Comparison of ENCODE assay signal across 21 cellular contexts in the genomic region with DNA sequence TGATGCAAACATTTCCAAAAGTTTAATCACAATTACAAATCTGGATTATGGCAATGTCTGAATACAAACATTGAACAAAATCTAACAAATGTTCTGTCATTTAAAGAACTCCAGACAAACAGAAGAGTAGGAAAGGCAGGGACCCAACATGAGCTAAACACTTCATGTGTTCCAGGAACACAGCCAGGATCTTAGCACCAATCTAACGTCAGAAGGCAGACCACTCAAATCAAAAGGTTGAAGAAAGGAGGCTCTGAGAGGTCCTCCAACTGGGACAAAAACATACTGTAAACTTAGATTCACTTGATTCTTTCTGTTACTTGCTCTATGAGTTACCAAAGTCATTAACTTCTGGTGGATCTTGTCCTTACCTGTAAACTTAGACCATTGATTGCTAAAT.
A peak's percentile ranks its signal among the peaks of the same experiment; 100 is the strongest.
DNase-seq lines count a peak whose midpoint lies in the region; ATAC-seq, FAIRE-seq and TF ChIP-seq lines count a peak whose summit lies in the region.
"Had no signal": no experiment of that assay in that cellular context is flagged by ENCODE, and none has a peak within 500 bp of the region (broad histone marks: within the 10 kb centered on the region; RNA-seq: fewer than 3 reads in every experiment).

No MANE protein-coding gene starts in this region.

- H3K27me3 ChIP-seq in heart left ventricle (no peaks in the 10 kb centered on the region), adipocyte (replicated peaks; ENCODE audit: control insufficient read depth, insufficient read depth, low read length) (no peaks in the 10 kb centered on the region), keratinocyte (ENCODE audit: control insufficient read depth, extremely low read depth, insufficient read depth, low read length) (no peaks in the 10 kb centered on the region), upper lobe of right lung (no peaks in the 10 kb centered on the region)
- H3K27me3 ChIP-seq: BE2C, neutrophil had no signal

- no peak for TF ChIP-seq POLR2A in heart left ventricle (IDR thresholded peaks at IDR 0.05)

- H3K4me2 ChIP-seq in keratinocyte (ENCODE audit: control insufficient read depth, extremely low read depth, insufficient read depth, low read depth, low read length), result no peak overlapping the region

- no peaks in the 10 kb centered on the region for H3K79me2 ChIP-seq in keratinocyte (ENCODE audit: control insufficient read depth, insufficient read depth, low read length)

- no peak overlapping the region for H3K9ac ChIP-seq in adipocyte (ENCODE audit: low read length)
- no peak overlapping the region for H3K9ac ChIP-seq in keratinocyte (ENCODE audit: control insufficient read depth, extremely low read depth, insufficient read depth, low read length)

- H4K20me1 ChIP-seq in keratinocyte (ENCODE audit: control insufficient read depth, extremely low read depth, insufficient read depth, low read length), result no peaks in the 10 kb centered on the region

- no peak for DNase-seq in Right ventricle myocardium superior
- DNase-seq in heart left ventricle, result no peak
- DNase-seq in adipocyte (ENCODE audit: low read depth), result peak; percentile 48
- DNase-seq in keratinocyte (ENCODE audit: low read depth, low spot score), result no peak
- DNase-seq in upper lobe of right lung, result no peak
- DNase-seq: activated CD8-positive, alpha-beta T cell treated with anti-CD3 and anti-CD28 coated beads for 36 hours; BE2C; DND-41; effector CD8-positive, alpha-beta T cell; islet precursor cell; NCI-H1105 treated with DMSO at 0.1 percent for 48 hours; NCI-H2171 treated with DMSO at 0.1 percent for 48 hours; NCI-H524; NK-92 treated with Interleukin-12 subunit alpha and Interleukin-12 subunit beta, amount 100 ng/mL, for 24 hours; psoas muscle; stimulated activated CD8-positive, alpha-beta memory T cell treated with anti-CD3 and anti-CD28 coated beads, Interleukin-4, amount 100 ng/mL, for 48 hours had no signal

- 15 to 30% (median 18%) methylated on average over 1 of the region's 1 CpG for WGBS in heart left ventricle, 4 donors

- no peak for FAIRE-seq in keratinocyte (lab: Jason Lieb, UNC)

- H3K9me1 ChIP-seq in keratinocyte (ENCODE audit: control insufficient read depth, extremely low read depth, insufficient read depth, low read length), result no peaks in the 10 kb centered on the region

- dilution Hi-C loops in keratinocyte (cut with MboI; ENCODE audit: extremely low pct_ligation_motif_present, low sequenced_read_pairs), result no loop called here

- H2AFZ ChIP-seq in keratinocyte (ENCODE audit: control insufficient read depth, low read length), result peak overlapping the region; percentile 43

- TF ChIP-seq CTCF in heart left ventricle (IDR thresholded peaks at IDR 0.05) (no peak), keratinocyte (optimal IDR thresholded peaks at IDR 0.05 in 1 of 3, IDR thresholded peaks at IDR 0.05 in 1 of 3, conservative IDR thresholded peaks at IDR 0.05 in 1 of 3; ENCODE audit: extremely low read depth in 1 of 3, insufficient read depth in 2 of 3, low read length in 3 of 3) (no peak), upper lobe of right lung (IDR thresholded peaks at IDR 0.05) (no peak)

- H3K4me3 ChIP-seq in heart left ventricle (no peak overlapping the region), adipocyte (ENCODE audit: low read length) (no peak overlapping the region), keratinocyte (ENCODE audit: control insufficient read depth in 2 of 3, extremely low read depth in 1 of 3, insufficient read depth in 2 of 3, low read depth in 1 of 3, low read length in 3 of 3) (no peak overlapping the region), upper lobe of right lung (no peak overlapping the region)
- H3K4me3 ChIP-seq: psoas muscle had no signal

- peaks cover 0 to 4% (median 0%) of the 10 kb centered on the region in 12 donors for H3K9me3 ChIP-seq in heart left ventricle
- H3K9me3 ChIP-seq in adipocyte (ENCODE audit: control insufficient read depth, low read length), result no peaks in the 10 kb centered on the region
- no peaks in the 10 kb centered on the region for H3K9me3 ChIP-seq in keratinocyte (ENCODE audit: control insufficient read depth, low read depth, low read length)
- no peaks in the 10 kb centered on the region for H3K9me3 ChIP-seq in upper lobe of right lung
- H3K9me3 ChIP-seq: BE2C, neutrophil, psoas muscle had no signal

- ATAC-seq in Right ventricle myocardium superior (ENCODE audit: poor library complexity) (peak; percentile 58), heart left ventricle (no peak), upper lobe of right lung (peak; percentile 83), HG03457 (IDR thresholded peaks at IDR 0.05; ENCODE audit: unreplicated experiment) (no peak), GM18861 (IDR thresholded peaks at IDR 0.05; ENCODE audit: unreplicated experiment) (no peak), GM21367 (IDR thresholded peaks at IDR 0.05; ENCODE audit: unreplicated experiment) (no peak)
- ATAC-seq: activated CD4-positive, CD25-positive, alpha-beta regulatory T cell treated with anti-CD3 and anti-CD28 coated beads, Interleukin-2, amount 50 U/mL, for 24 hours; activated CD8-positive, alpha-beta T cell treated with anti-CD3 and anti-CD28 coated beads for 36 hours; psoas muscle had no signal

- H3K4me1 ChIP-seq in heart left ventricle (no peaks in the 10 kb centered on the region), adipocyte (ENCODE audit: control insufficient read depth, insufficient read depth, low read length) (peaks cover 6% of the 10 kb centered on the region), keratinocyte (ENCODE audit: control insufficient read depth, extremely low read depth, insufficient read depth, low read length) (no peaks in the 10 kb centered on the region), upper lobe of right lung (no peaks in the 10 kb centered on the region)
- H3K4me1 ChIP-seq: BE2C, psoas muscle had no signal

- H3K36me3 ChIP-seq in heart left ventricle (no peaks in the 10 kb centered on the region), adipocyte (ENCODE audit: control insufficient read depth, insufficient read depth, low read length, severe bottlenecking) (no peaks in the 10 kb centered on the region), keratinocyte (ENCODE audit: control insufficient read depth in 2 of 2, extremely low read depth in 1 of 2, insufficient read depth in 2 of 2, low read length in 2 of 2) (no peaks in the 10 kb centered on the region), upper lobe of right lung (no peaks in the 10 kb centered on the region)
- H3K36me3 ChIP-seq: BE2C, neutrophil had no signal

- H3K27ac ChIP-seq in heart left ventricle (peak overlapping the region in 1 of 12 donors; percentile 54), keratinocyte (ENCODE audit: control insufficient read depth, insufficient read depth, low read length) (no peak overlapping the region), upper lobe of right lung (no peak overlapping the region)
- H3K27ac ChIP-seq: neutrophil, psoas muscle had no signal

- intact Hi-C loops in Right ventricle myocardium superior (cut with DNase I), result no loop called here
- intact Hi-C loops in heart left ventricle (cut with DNase I), result no loop called here
- intact Hi-C loops in upper lobe of right lung (cut with DNase I), result no loop called here

Comparison
In these comparisons a context has a peak if more than half of its experiments do, and no peak if none do; other contexts are left out.
1. ATAC-seq: peak in Right ventricle myocardium superior (single experiment) and upper lobe of right lung (single experiment); none in heart left ventricle (0 of 4), HG03457 (single experiment), GM18861 (single experiment) and GM21367 (single experiment).